9 cellular contexts compared by ENCODE assay signal in genomic region chr6:28010526-28010925, GRCh38. TPM values are rescaled to one million over a fixed set of nuclear protein-coding genes. Genes with fewer than 3 reads are reported as not detected.
"Had no signal": no experiment of that assay in that cellular context is flagged by ENCODE, and none has a peak within 500 bp of the region (broad histone marks: within the 10 kb centered on the region; RNA-seq: fewer than 3 reads in every experiment).

No MANE protein-coding gene starts in this region.

- H3K4me3 Mint-ChIP-seq: GM23338, H9, HFFc6 had no signal

- H3K27ac Mint-ChIP-seq: GM23338, H9, HFFc6 had no signal

- ATAC-seq: GM23338, K562 had no signal

- DNase-seq: H9, HCEC 1CT, HFFc6, IMR-90, KG1 had no signal

- H2AFZ ChIP-seq: GM23338 had no signal

- H3K4me2 ChIP-seq: GM23338 had no signal

- H3K9me3 Mint-ChIP-seq: GM23338, H9, HFFc6 had no signal

- H3K4me3 ChIP-seq: GM23338, K562 had no signal

RNA-seq across cellular contexts. Expression of gene OR2B6, which starts 53.5 kb away (rescaled TPM):
- total RNA-seq: GM23338, H1, H9, HFFc6, HT-29, IMR-90 had no signal
- polyA plus RNA-seq: IMR-90 had no signal
